In the genomic region with DNA sequence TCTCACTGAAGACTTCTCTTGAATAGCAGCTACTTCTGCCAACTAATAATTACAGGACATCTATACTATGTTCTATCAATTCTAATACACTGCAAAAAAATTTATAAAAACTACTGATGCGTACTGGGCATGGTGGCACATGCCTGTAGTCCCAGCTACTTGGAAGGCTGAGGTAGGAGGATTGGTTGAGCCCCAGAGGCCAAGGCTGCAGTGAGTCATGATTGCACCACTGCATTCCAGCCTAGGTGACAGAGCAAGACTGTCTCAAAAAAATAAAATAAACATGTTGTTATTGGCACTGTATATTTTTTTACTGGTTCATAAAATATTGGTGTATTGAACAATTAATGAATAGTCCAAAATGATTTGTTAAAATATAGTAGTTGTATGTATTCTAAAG, we compare ENCODE assay signal across 8 cellular contexts.
DNase-seq lines count a peak whose midpoint lies in the region; ATAC-seq, FAIRE-seq and TF ChIP-seq lines count a peak whose summit lies in the region.
"Not testable (repeated sequence)": the region's sequence is repeated elsewhere in the genome, so short reads cannot be mapped to it uniquely, and the experiment has no call there.

No MANE protein-coding gene starts in this region.

- H3K9me2 ChIP-seq in PC-3 (replicated peaks; ENCODE audit: low read length): not testable (repeated sequence)

- H3K36me3 Mint-ChIP-seq in chondrocyte (ENCODE audit: low read depth): peaks cover 18% of the 10 kb centered on the region

- not testable (repeated sequence) for H3K27me3 ChIP-seq in PC-3 (ENCODE audit: low read length); keratinocyte (ENCODE audit: control insufficient read depth, extremely low read depth, insufficient read depth, low read length)

- not testable (repeated sequence) for H3K27ac ChIP-seq in PC-3 (ENCODE audit: low read length); keratinocyte (ENCODE audit: control insufficient read depth, insufficient read depth, low read length)

- H3K4me1 Mint-ChIP-seq in chondrocyte (ENCODE audit: low read depth): not testable (repeated sequence)

- H3F3A ChIP-seq in PC-3 (ENCODE audit: low read length, unreplicated experiment): not testable (repeated sequence)

- not testable (repeated sequence) for H3K4me3 Mint-ChIP-seq in chondrocyte (ENCODE audit: unreplicated experiment)

- DNase-seq in A172 (ENCODE audit: low spot score): peak; percentile 8
- peak; percentile 50 for DNase-seq in ELR (ENCODE audit: low read depth)
- peak; percentile 30 for DNase-seq in HT1080 (ENCODE audit: low read depth)
- DNase-seq in PC-3: peak; percentile 16
- peak; percentile 24 for DNase-seq in amniotic epithelial cell (ENCODE audit: low read depth)
- DNase-seq in chondrocyte (ENCODE audit: low spot score): not testable (repeated sequence)
- peak; percentile 45 for DNase-seq in fibroblast of pulmonary artery (ENCODE audit: low read depth)
- peak; percentile 1 for DNase-seq in keratinocyte (ENCODE audit: low read depth, low spot score)

- CTCF ChIA-PET in PC-3 (lab: Charles Lee): not testable (repeated sequence)

- intact Hi-C loops in PC-3 (cut with micrococcal nuclease): not testable (repeated sequence)

- ATAC-seq in PC-3: not testable (repeated sequence)

- H3K79me2 ChIP-seq in PC-3 (ENCODE audit: low read length); keratinocyte (ENCODE audit: control insufficient read depth, insufficient read depth, low read length): not testable (repeated sequence)

- H3K9me1 ChIP-seq in keratinocyte (ENCODE audit: control insufficient read depth, extremely low read depth, insufficient read depth, low read length): not testable (repeated sequence)

- POLR2A ChIA-PET in PC-3 (lab: Charles Lee; ENCODE audit: unreplicated experiment): not testable (repeated sequence)

- H3K36me3 ChIP-seq in PC-3 (ENCODE audit: low read depth, low read length); keratinocyte (ENCODE audit: control insufficient read depth in 2 of 2, extremely low read depth in 1 of 2, insufficient read depth in 2 of 2, low read length in 2 of 2): not testable (repeated sequence)

- H3K4me2 ChIP-seq in PC-3 (ENCODE audit: low read length); keratinocyte (ENCODE audit: control insufficient read depth, extremely low read depth, insufficient read depth, low read depth, low read length): not testable (repeated sequence)

- not testable (repeated sequence) for H4K20me1 ChIP-seq in PC-3 (ENCODE audit: low read length); keratinocyte (ENCODE audit: control insufficient read depth, extremely low read depth, insufficient read depth, low read length)

- not testable (repeated sequence) for H2AFZ ChIP-seq in PC-3 (ENCODE audit: low read length); keratinocyte (ENCODE audit: control insufficient read depth, low read length)

- dilution Hi-C loops in keratinocyte (cut with MboI; ENCODE audit: extremely low pct_ligation_motif_present, low sequenced_read_pairs): not testable (repeated sequence)

- BruUV-seq in PC-3 (replicated peaks; lab: Mats Ljungman, UMichigan): not testable (repeated sequence)

- H3K27me3 Mint-ChIP-seq in chondrocyte (ENCODE audit: low read depth): not testable (repeated sequence)

- H3K9ac ChIP-seq in PC-3 (ENCODE audit: low read length); keratinocyte (ENCODE audit: control insufficient read depth, extremely low read depth, insufficient read depth, low read length): not testable (repeated sequence)

- not testable (repeated sequence) for FAIRE-seq in keratinocyte (lab: Jason Lieb, UNC)

- peak overlapping the region; percentile 12 for H3K27ac Mint-ChIP-seq in chondrocyte (ENCODE audit: unreplicated experiment)

- H3K9me3 Mint-ChIP-seq in chondrocyte (ENCODE audit: low read depth): not testable (repeated sequence)

- TF ChIP-seq CTCF in PC-3 (conservative IDR thresholded peaks at IDR 0.05; ENCODE audit: low read depth, low read length); chondrocyte (IDR thresholded peaks at IDR 0.05); fibroblast of pulmonary artery (IDR thresholded peaks at IDR 0.05; ENCODE audit: low read length, missing control alignments); keratinocyte (optimal IDR thresholded peaks at IDR 0.05 in 1 of 3, IDR thresholded peaks at IDR 0.05 in 1 of 3, conservative IDR thresholded peaks at IDR 0.05 in 1 of 3; ENCODE audit: extremely low read depth in 1 of 3, insufficient read depth in 2 of 3, low read length in 3 of 3): not testable (repeated sequence)

- H3K4me1 ChIP-seq in PC-3 (ENCODE audit: insufficient read depth, low read length); keratinocyte (ENCODE audit: control insufficient read depth, extremely low read depth, insufficient read depth, low read length): not testable (repeated sequence)

- H3K9me3 ChIP-seq in PC-3 (ENCODE audit: low read length); keratinocyte (ENCODE audit: control insufficient read depth, low read depth, low read length): not testable (repeated sequence)

- H3K4me3 ChIP-seq in PC-3 (ENCODE audit: low read length); fibroblast of pulmonary artery (replicated peaks; ENCODE audit: low read depth, low read length); keratinocyte (ENCODE audit: control insufficient read depth in 2 of 3, extremely low read depth in 1 of 3, insufficient read depth in 2 of 3, low read depth in 1 of 3, low read length in 3 of 3): not testable (repeated sequence)
